ENCODE assay signal across 7 cellular contexts in the genomic region with DNA sequence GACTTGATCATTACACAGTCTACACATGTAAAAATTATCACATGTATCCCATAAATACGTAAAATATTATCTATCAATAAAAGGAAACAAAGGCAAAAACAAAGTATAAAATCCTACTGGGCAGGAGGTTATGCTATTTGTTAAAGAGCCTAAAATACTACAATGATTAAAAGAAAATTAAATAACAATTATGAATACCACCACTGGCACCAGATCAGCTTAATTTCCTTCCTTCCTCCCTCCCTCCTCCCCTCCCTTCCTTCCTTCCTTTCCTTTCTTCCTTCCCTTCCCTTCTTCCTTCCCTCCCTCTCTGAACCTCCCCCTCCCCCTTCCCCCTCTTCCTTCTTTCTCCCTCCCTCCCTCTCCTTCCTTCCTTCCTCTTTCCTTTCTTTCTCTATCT.
"Had no signal": no experiment of that assay in that cellular context is flagged by ENCODE, and none has a peak within 500 bp of the region (broad histone marks: within the 10 kb centered on the region; RNA-seq: fewer than 3 reads in every experiment).

No MANE protein-coding gene starts in this region.

- DNase-seq: GDM1, GF-D8 had no signal

- ATAC-seq: GM12878 had no signal

- FAIRE-seq: G401.6, GM12878, GM12891, GM12892, GM19239 had no signal

- H3K4me3 ChIP-seq: GM12878 had no signal
